ENCODE assay signal across 15 cellular contexts in the genomic region with DNA sequence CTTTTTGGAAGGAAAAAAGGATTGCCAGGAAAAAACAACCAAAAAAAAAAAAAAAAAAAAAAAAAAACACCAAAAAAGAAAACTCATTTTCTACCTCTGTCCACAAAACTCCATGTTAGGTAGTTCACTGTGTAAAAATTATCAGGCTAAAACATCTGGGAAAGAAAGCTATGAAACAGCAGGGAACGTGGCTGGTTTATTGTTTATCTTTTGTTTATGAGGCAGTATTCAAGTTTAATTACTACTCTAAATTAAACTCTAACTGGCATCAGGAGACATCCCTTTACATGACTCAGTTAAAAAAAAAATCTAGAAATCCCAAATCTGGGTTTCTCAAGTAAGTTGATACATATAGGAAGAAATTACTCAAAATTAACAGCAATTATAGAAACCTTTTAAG. TPM values are rescaled to one million over a fixed set of nuclear protein-coding genes. Genes with fewer than 3 reads are reported as not detected.
DNase-seq lines count a peak whose midpoint lies in the region; ATAC-seq and TF ChIP-seq lines count a peak whose summit lies in the region.
"Had no signal": no experiment of that assay in that cellular context is flagged by ENCODE, and none has a peak within 500 bp of the region (broad histone marks: within the 10 kb centered on the region; RNA-seq: fewer than 3 reads in every experiment).

No MANE protein-coding gene starts in this region.

- ATAC-seq in PC-3 (peak; percentile 30; the same call in 1 of the 2 replicates), GM18867 (IDR thresholded peaks at IDR 0.05; ENCODE audit: unreplicated experiment) (no peak)

- H3K27ac ChIP-seq in PC-3 (ENCODE audit: low read length) (no peak overlapping the region), neural progenitor cell (no peak overlapping the region)

- H3K9me3 Mint-ChIP-seq in mesothelial cell of epicardium (no peaks in the 10 kb centered on the region), neural progenitor cell (no peaks in the 10 kb centered on the region)
- H3K9me3 Mint-ChIP-seq: CD4-positive, alpha-beta T cell had no signal

- intact Hi-C loops in PC-3 (cut with micrococcal nuclease): loop anchor here (1.0 kb wide), 1 partner anchor 23 kb away; no protein-coding TSS in a partner anchor

- H3K9me3 ChIP-seq in PC-3 (ENCODE audit: low read length) (no peaks in the 10 kb centered on the region), neural progenitor cell (ENCODE audit: low read depth) (no peaks in the 10 kb centered on the region)
- H3K9me3 ChIP-seq: HAP-1 had no signal

- POLR2A ChIA-PET in HEK293T (lab: Yijun Ruan, JAX): no interaction called here
- POLR2A ChIA-PET in PC-3 (lab: Charles Lee; ENCODE audit: unreplicated experiment): interaction anchor here (1.0 kb wide), 1 partner anchor 1039 kb away, joined by 4 read pairs; no protein-coding TSS in a partner anchor

- no peaks in the 10 kb centered on the region for H3K9me2 ChIP-seq in PC-3 (replicated peaks; ENCODE audit: low read length)

- H3K36me3 ChIP-seq in PC-3 (ENCODE audit: low read depth, low read length): peaks cover 10% of the 10 kb centered on the region; the same call in 1 of the 2 replicates
- no peaks in the 10 kb centered on the region for H3K36me3 ChIP-seq in neural progenitor cell

- CTCF ChIA-PET in HEK293T (lab: Yijun Ruan, JAX): no interaction called here
- CTCF ChIA-PET in PC-3 (lab: Charles Lee): no interaction called here

- no peaks in the 10 kb centered on the region for H4K20me1 ChIP-seq in PC-3 (ENCODE audit: low read length)
- H4K20me1 ChIP-seq in neural progenitor cell (ENCODE audit: low read depth): no peaks in the 10 kb centered on the region

- H3K4me3 ChIP-seq in PC-3 (ENCODE audit: low read length) (no peak overlapping the region), fibroblast of villous mesenchyme (ENCODE audit: low read depth, low read length) (no peak overlapping the region), neural progenitor cell (no peak overlapping the region)

- H3K4me1 ChIP-seq in PC-3 (ENCODE audit: insufficient read depth, low read length) (peaks cover 35% of the 10 kb centered on the region), neural progenitor cell (peaks cover 12% of the 10 kb centered on the region)

- BruUV-seq in PC-3 (replicated peaks; lab: Mats Ljungman, UMichigan): no TSS peak

- H3K27ac Mint-ChIP-seq in mesothelial cell of epicardium (peak overlapping the region; percentile 88), neural progenitor cell (no peak overlapping the region)
- H3K27ac Mint-ChIP-seq: B cell; CD4-positive, alpha-beta T cell had no signal

- no peaks in the 10 kb centered on the region for H3K27me3 Mint-ChIP-seq in mesothelial cell of epicardium (ENCODE audit: low read depth)
- H3K27me3 Mint-ChIP-seq in neural progenitor cell (ENCODE audit: insufficient read depth, low read depth): peaks cover 2% of the 10 kb centered on the region

- H3K4me2 ChIP-seq in PC-3 (ENCODE audit: low read length) (no peak overlapping the region), neural progenitor cell (no peak overlapping the region)

- H3K4me1 Mint-ChIP-seq in mesothelial cell of epicardium (peaks cover 68% of the 10 kb centered on the region), neural progenitor cell (peaks cover 10% of the 10 kb centered on the region)
- H3K4me1 Mint-ChIP-seq: B cell had no signal

- H3K79me2 ChIP-seq in PC-3 (ENCODE audit: low read length) (no peaks in the 10 kb centered on the region), neural progenitor cell (ENCODE audit: low read depth) (no peaks in the 10 kb centered on the region)

- H3F3A ChIP-seq in PC-3 (ENCODE audit: low read length, unreplicated experiment) (no peaks in the 10 kb centered on the region), neural progenitor cell (ENCODE audit: low read depth) (no peaks in the 10 kb centered on the region)

- DNase-seq in HEK293T (ENCODE audit: extremely low spot score) (peak; percentile 9), PC-3 (no peak), fibroblast of villous mesenchyme (ENCODE audit: low read depth) (peak; percentile 71), mesothelial cell of epicardium (ENCODE audit: low spot score in 2 of 2, unreplicated experiment in 2 of 2) (no peak), HK-2 (ENCODE audit: unreplicated experiment) (no peak), neural progenitor cell (ENCODE audit: low spot score) (no peak)
- no peak for DNase-seq in stimulated activated CD4-positive, alpha-beta T cell treated with anti-CD3 and anti-CD28 coated beads, Interleukin-2, amount 100 ng/mL, for 48 hours
- DNase-seq: C1 segment of cervical spinal cord; CD4-positive, alpha-beta T cell; DMS79; EL; IMR-90 had no signal

- H3K9ac ChIP-seq in PC-3 (ENCODE audit: low read length) (no peak overlapping the region), neural progenitor cell (no peak overlapping the region)

- H3K4me3 Mint-ChIP-seq in mesothelial cell of epicardium (no peak overlapping the region), neural progenitor cell (no peak overlapping the region)
- H3K4me3 Mint-ChIP-seq: B cell; CD4-positive, alpha-beta T cell had no signal

- H3K27me3 ChIP-seq in PC-3 (ENCODE audit: low read length) (no peaks in the 10 kb centered on the region), neural progenitor cell (no peaks in the 10 kb centered on the region)

- TF ChIP-seq CTCF in PC-3 (conservative IDR thresholded peaks at IDR 0.05; ENCODE audit: low read depth, low read length) (no peak), fibroblast of villous mesenchyme (IDR thresholded peaks at IDR 0.05; ENCODE audit: insufficient read depth, low read depth, low read length) (no peak), mesothelial cell of epicardium (IDR thresholded peaks at IDR 0.05; ENCODE audit: unreplicated experiment) (no peak), neural progenitor cell (IDR thresholded peaks at IDR 0.05) (no peak)

- no peak overlapping the region for H2AFZ ChIP-seq in PC-3 (ENCODE audit: low read length)
- no peak overlapping the region for H2AFZ ChIP-seq in neural progenitor cell (replicated peaks)

- H3K36me3 Mint-ChIP-seq in mesothelial cell of epicardium: peaks cover 48% of the 10 kb centered on the region
- H3K36me3 Mint-ChIP-seq in neural progenitor cell: peaks cover 2% of the 10 kb centered on the region

TF ChIP-seq in HEK293T, 16 proteins besides CTCF, POLR2A, EP300 and RAD21:
- TF ChIP-seq ELF4 (IDR thresholded peaks at IDR 0.05): no peak
- TF ChIP-seq SP1 (IDR thresholded peaks at IDR 0.05): no peak
- TF ChIP-seq FOXA1 (IDR thresholded peaks at IDR 0.05): no peak
- no peak for TF ChIP-seq SUZ12 (IDR thresholded peaks at IDR 0.05)
- TF ChIP-seq FOXM1 (IDR thresholded peaks at IDR 0.05; ENCODE audit: borderline replicate concordance): no peak
- TF ChIP-seq LEF1 (IDR thresholded peaks at IDR 0.05; ENCODE audit: borderline replicate concordance): no peak
- no peak for TF ChIP-seq BHLHE40 (IDR thresholded peaks at IDR 0.05; ENCODE audit: borderline replicate concordance)
- TF ChIP-seq L3MBTL2 (conservative IDR thresholded peaks at IDR 0.05): no peak
- no peak for TF ChIP-seq NFRKB (IDR thresholded peaks at IDR 0.05)
- TF ChIP-seq HDGF (IDR thresholded peaks at IDR 0.05; ENCODE audit: borderline replicate concordance): no peak
- no peak for TF ChIP-seq ARNT (IDR thresholded peaks at IDR 0.05)
- TF ChIP-seq TARDBP (IDR thresholded peaks at IDR 0.05): no peak
- TF ChIP-seq, protein P1, sequence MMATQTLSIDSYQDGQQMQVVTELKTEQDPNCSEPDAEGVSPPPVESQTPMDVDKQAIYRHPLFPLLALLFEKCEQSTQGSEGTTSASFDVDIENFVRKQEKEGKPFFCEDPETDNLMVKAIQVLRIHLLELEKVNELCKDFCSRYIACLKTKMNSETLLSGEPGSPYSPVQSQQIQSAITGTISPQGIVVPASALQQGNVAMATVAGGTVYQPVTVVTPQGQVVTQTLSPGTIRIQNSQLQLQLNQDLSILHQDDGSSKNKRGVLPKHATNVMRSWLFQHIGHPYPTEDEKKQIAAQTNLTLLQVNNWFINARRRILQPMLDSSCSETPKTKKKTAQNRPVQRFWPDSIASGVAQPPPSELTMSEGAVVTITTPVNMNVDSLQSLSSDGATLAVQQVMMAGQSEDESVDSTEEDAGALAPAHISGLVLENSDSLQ (IDR thresholded peaks at IDR 0.05): peak; percentile 86
- peak; percentile 79; the same call in 1 of the 2 replicates for TF ChIP-seq CTBP1 (IDR thresholded peaks at IDR 0.05; ENCODE audit: borderline replicate concordance)
- peak; percentile 48 for TF ChIP-seq ZNF384 (IDR thresholded peaks at IDR 0.05)
- TF ChIP-seq FOXK2 (IDR thresholded peaks at IDR 0.05): no peak
TF ChIP-seq in HEK293T: peak in this region for 3.

RNA-seq across cellular contexts. Expression of a gene that starts 21.8 kb away (rescaled TPM):
- 10.0 and 17.5 TPM in 2 replicates for total RNA-seq in PC-3 (2014; rRNA removed)
- 40.9 and 73.0 TPM in 2 replicates for total RNA-seq in fibroblast of villous mesenchyme
- total RNA-seq in mesothelial cell of epicardium: 377 to 397 TPM (median 379 TPM) in 3 replicates
- 18.3 and 21.5 TPM in 2 replicates for total RNA-seq in neural progenitor cell (ENCODE audit: low replicate concordance)
- total RNA-seq: CD4-positive, alpha-beta T cell had no signal

Comparison
In these comparisons a context has a peak if more than half of its experiments do, and no peak if none do; other contexts are left out.
1. DNase-seq: peak in HEK293T (single experiment) and fibroblast of villous mesenchyme (single experiment); none in PC-3 (single experiment), mesothelial cell of epicardium (0 of 2), HK-2 (single experiment), neural progenitor cell (single experiment) and stimulated activated CD4-positive, alpha-beta T cell treated with anti-CD3 and anti-CD28 coated beads, Interleukin-2, amount 100 ng/mL, for 48 hours (0 of 2).